Comparison of ENCODE assay signal across 30 cellular contexts in the genomic region with DNA sequence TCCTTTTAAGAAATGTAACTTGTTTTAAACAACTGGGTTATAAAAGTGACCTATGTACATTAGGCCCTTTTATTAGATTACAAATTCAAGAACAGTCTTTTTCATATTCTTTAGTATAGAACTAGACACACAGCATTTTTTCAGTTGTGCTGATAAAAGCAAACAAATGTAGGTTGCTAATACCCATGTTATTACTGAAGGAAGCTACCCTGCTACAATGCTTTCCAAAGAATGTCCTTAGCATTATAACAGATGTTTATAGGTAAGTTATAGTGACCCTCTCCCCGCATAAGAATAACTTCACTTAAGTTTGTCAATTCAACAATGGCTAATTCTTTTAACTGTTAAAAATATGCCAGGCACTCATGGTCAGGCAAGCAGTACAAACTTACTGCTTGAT.
"Had no signal": no experiment of that assay in that cellular context is flagged by ENCODE, and none has a peak within 500 bp of the region (broad histone marks: within the 10 kb centered on the region; RNA-seq: fewer than 3 reads in every experiment).

No MANE protein-coding gene starts in this region.

- H3K27me3 ChIP-seq: brain microvascular endothelial cell, esophagus squamous epithelium, gastroesophageal sphincter, heart right ventricle had no signal

- H3K9me3 ChIP-seq: esophagus squamous epithelium, gastroesophageal sphincter, heart right ventricle had no signal

- H3K27ac ChIP-seq: brain microvascular endothelial cell, epithelial cell of prostate, esophagus squamous epithelium had no signal

- H3K4me3 ChIP-seq: esophagus squamous epithelium, gastroesophageal sphincter, heart right ventricle had no signal

- H3K27ac Mint-ChIP-seq: activated CD4-positive, alpha-beta memory T cell treated with anti-CD3 and anti-CD28 coated beads, Interleukin-2, amount 10 ng/mL, durations not matched to agents 7 days and 5 days; activated CD4-positive, alpha-beta T cell treated with anti-CD3 and anti-CD28 coated beads, Interleukin-2, amount 10 ng/mL, durations not matched to agents 7 days and 5 days; WTC11 had no signal

- ATAC-seq: activated T-cell treated with anti-CD3 and anti-CD28 coated beads, Interleukin-2, amount 50 U/mL, for 72 hours; activated T-helper 17 cell treated with anti-CD3 and anti-CD28 coated beads, Interleukin-2, amount 50 U/mL, for 72 hours; effector memory CD8-positive, alpha-beta T cell; gastroesophageal sphincter; heart right ventricle; WTC11 had no signal

- H3K4me1 Mint-ChIP-seq: activated CD4-positive, alpha-beta memory T cell treated with anti-CD3 and anti-CD28 coated beads, Interleukin-2, amount 10 ng/mL, durations not matched to agents 7 days and 5 days; activated CD4-positive, alpha-beta T cell treated with anti-CD3 and anti-CD28 coated beads, Interleukin-2, amount 10 ng/mL, durations not matched to agents 7 days and 5 days; activated T-helper 17 cell treated with anti-CD3 and anti-CD28 coated beads, Interleukin-2, amount 50 U/mL, for 72 hours had no signal

- H3K4me3 Mint-ChIP-seq: activated CD4-positive, alpha-beta memory T cell treated with anti-CD3 and anti-CD28 coated beads, Interleukin-2, amount 10 ng/mL, durations not matched to agents 7 days and 5 days; activated CD4-positive, alpha-beta T cell treated with anti-CD3 and anti-CD28 coated beads, Interleukin-2, amount 10 ng/mL, durations not matched to agents 7 days and 5 days; activated naive CD8-positive, alpha-beta T cell; activated T-cell treated with anti-CD3 and anti-CD28 coated beads, Interleukin-2, amount 50 U/mL, for 24 hours; activated T-cell treated with anti-CD3 and anti-CD28 coated beads, Interleukin-2, amount 50 U/mL, for 72 hours; activated T-helper 17 cell treated with anti-CD3 and anti-CD28 coated beads, Interleukin-2, amount 50 U/mL, for 72 hours; effector memory CD8-positive, alpha-beta T cell; WTC11 had no signal

- DNase-seq: activated CD4-positive, alpha-beta memory T cell treated with anti-CD3 and anti-CD28 coated beads, Interleukin-2, amount 10 ng/mL, durations not matched to agents 7 days and 5 days; activated CD4-positive, alpha-beta T cell treated with anti-CD3 and anti-CD28 coated beads for 1 hour; activated CD4-positive, alpha-beta T cell treated with anti-CD3 and anti-CD28 coated beads for 4 hours; activated CD4-positive, alpha-beta T cell treated with anti-CD3 and anti-CD28 coated beads, Interleukin-2, amount 10 ng/mL, durations not matched to agents 7 days and 5 days; activated CD4-positive, alpha-beta T cell treated with anti-CD3 and anti-CD28 coated beads, Interleukin-2, amount 50 U/mL, for 4 hours; activated CD8-positive, alpha-beta memory T cell treated with anti-CD3 and anti-CD28 coated beads, Interleukin-2, amount 50 U/mL, for 48 hours; activated effector memory CD4-positive, alpha-beta T cell treated with Interleukin-2 at 50 U/mL for 16 hours; activated gamma-delta T cell treated with Interleukin-2 at 50 U/mL for 16 hours; activated naive CD4-positive, alpha-beta T cell treated with anti-CD3 and anti-CD28 coated beads, Interleukin-2, amount 50 U/mL, for 16 hours; activated naive CD4-positive, alpha-beta T cell treated with Interleukin-2 at 50 U/mL for 16 hours; activated T-cell treated with anti-CD3 and anti-CD28 coated beads for 4 hours; activated T-cell treated with anti-CD3 and anti-CD28 coated beads, Interleukin-2, amount 50 U/mL, for 24 hours; activated T-cell treated with anti-CD3 and anti-CD28 coated beads, Interleukin-2, amount 50 U/mL, for 72 hours; amniotic stem cell; anterior cingulate cortex; brain microvascular endothelial cell; caudate nucleus; cortex of kidney; dermis blood vessel endothelial cell; effector CD4-positive, alpha-beta T cell; effector memory CD8-positive, alpha-beta T cell; esophagus squamous epithelium; foreskin melanocyte; heart right ventricle; T-helper 2 cell had no signal

- H3K27me3 Mint-ChIP-seq: activated CD4-positive, alpha-beta memory T cell treated with anti-CD3 and anti-CD28 coated beads, Interleukin-2, amount 10 ng/mL, durations not matched to agents 7 days and 5 days; activated CD4-positive, alpha-beta T cell treated with anti-CD3 and anti-CD28 coated beads, Interleukin-2, amount 10 ng/mL, durations not matched to agents 7 days and 5 days; activated naive CD8-positive, alpha-beta T cell; activated T-cell treated with anti-CD3 and anti-CD28 coated beads, Interleukin-2, amount 50 U/mL, for 24 hours; activated T-helper 17 cell treated with anti-CD3 and anti-CD28 coated beads, Interleukin-2, amount 50 U/mL, for 72 hours; effector memory CD8-positive, alpha-beta T cell had no signal

- H3K9me3 Mint-ChIP-seq: activated CD4-positive, alpha-beta memory T cell treated with anti-CD3 and anti-CD28 coated beads, Interleukin-2, amount 10 ng/mL, durations not matched to agents 7 days and 5 days; activated CD4-positive, alpha-beta T cell treated with anti-CD3 and anti-CD28 coated beads, Interleukin-2, amount 10 ng/mL, durations not matched to agents 7 days and 5 days; activated T-cell treated with anti-CD3 and anti-CD28 coated beads, Interleukin-2, amount 50 U/mL, for 24 hours; activated T-cell treated with anti-CD3 and anti-CD28 coated beads, Interleukin-2, amount 50 U/mL, for 72 hours; activated T-helper 17 cell treated with anti-CD3 and anti-CD28 coated beads, Interleukin-2, amount 50 U/mL, for 72 hours; effector memory CD8-positive, alpha-beta T cell; WTC11 had no signal
